Comparison of ENCODE assay signal across 5 cellular contexts in the genomic region with DNA sequence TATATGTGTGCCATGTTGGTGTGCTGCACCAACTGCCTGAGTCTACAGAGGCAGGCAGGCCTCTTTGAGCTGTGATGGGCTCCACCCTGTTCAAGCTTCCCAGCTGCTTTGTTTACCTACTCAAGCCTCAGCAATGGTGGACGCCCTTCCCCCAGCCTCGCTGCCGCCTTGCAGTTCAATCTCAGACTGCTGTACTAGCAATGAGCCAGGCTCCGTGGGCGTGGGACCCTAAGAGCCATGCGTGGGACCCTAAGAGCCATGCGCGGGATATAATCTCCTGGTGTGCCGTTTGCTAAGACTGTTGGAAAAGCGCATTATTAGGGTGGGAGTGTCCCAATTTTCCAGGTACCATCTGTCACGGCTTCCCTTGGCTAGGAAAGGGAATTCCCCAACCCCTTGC.
DNase-seq lines count a peak whose midpoint lies in the region; ATAC-seq, FAIRE-seq and TF ChIP-seq lines count a peak whose summit lies in the region.
"Not testable (repeated sequence)": the region's sequence is repeated elsewhere in the genome, so short reads cannot be mapped to it uniquely, and the experiment has no call there.

No MANE protein-coding gene starts in this region.

- FAIRE-seq in kidney (lab: Jason Lieb, UNC) = not testable (repeated sequence)

- intact Hi-C loops in Right ventricle myocardium inferior (cut with DNase I); cardiac septum (cut with DNase I); kidney (cut with DNase I): not testable (repeated sequence)

- H3K9me3 ChIP-seq in kidney (ENCODE audit: control insufficient read depth in 1 of 2, low read length in 2 of 2) = not testable (repeated sequence)

- peak; percentile 21 for DNase-seq in NCI-H2227 (lab: John Stamatoyannopoulos, UW; ENCODE audit: unreplicated experiment)
- peak; percentile 96 for DNase-seq in NCI-H69 (lab: John Stamatoyannopoulos, UW)
- peak; percentile 40 for DNase-seq in Right ventricle myocardium inferior (ENCODE audit: missing footprints)
- peak; percentile 70 for DNase-seq in cardiac septum (ENCODE audit: low spot score)
- peak; percentile 27 for DNase-seq in kidney

- not testable (repeated sequence) for H3K4me3 ChIP-seq in kidney (ENCODE audit: low read length in 2 of 2)

- not testable (repeated sequence) for H3K9ac ChIP-seq in kidney (ENCODE audit: low read length in 2 of 2)

- not testable (repeated sequence) for H3K36me3 ChIP-seq in kidney (ENCODE audit: control insufficient read depth in 1 of 2, insufficient read depth in 2 of 2, low read length in 2 of 2)

- H3K4me1 ChIP-seq in kidney (ENCODE audit: control insufficient read depth in 1 of 2, insufficient read depth in 1 of 2, low read depth in 1 of 2, low read length in 2 of 2) = not testable (repeated sequence)

- not testable (repeated sequence) for TF ChIP-seq CTCF in kidney (IDR thresholded peaks at IDR 0.05; ENCODE audit: borderline replicate concordance, extremely low read depth, insufficient read depth)

- not testable (repeated sequence) for ATAC-seq in Right ventricle myocardium inferior

- not testable (repeated sequence) for H3K27ac ChIP-seq in kidney (ENCODE audit: low read depth in 2 of 2, low read length in 2 of 2)

Comparison
In these comparisons a context has a peak if more than half of its experiments do, and no peak if none do; other contexts are left out.
1. DNase-seq: peak in every context shown above with its lines; median percentile 96 in NCI-H69; 70 in cardiac septum; 40 in Right ventricle myocardium inferior; 27 in kidney; 21 in NCI-H2227.